18 cellular contexts compared by ENCODE assay signal in genomic region chr2:200077838-200078237, GRCh38.
DNase-seq lines count a peak whose midpoint lies in the region; ATAC-seq, FAIRE-seq and TF ChIP-seq lines count a peak whose summit lies in the region.
"Had no signal": no experiment of that assay in that cellular context is flagged by ENCODE, and none has a peak within 500 bp of the region (broad histone marks: within the 10 kb centered on the region; RNA-seq: fewer than 3 reads in every experiment).

No MANE protein-coding gene starts in this region.

- WGBS in A549 (ENCODE audit: missing lambda C conversion rate), result 92% methylated on average over 3 of the region's 3 CpGs
- 93 to 94% methylated on average over 3 of the region's 3 CpGs for WGBS in heart right ventricle, 2 donors

- FAIRE-seq in A549 (lab: Jason Lieb, UNC), result no peak

- peak overlapping the region in 3 of 5 experiments; percentile 25 to 68 (median 37) for H3K27ac Mint-ChIP-seq in brain
- no peak overlapping the region for H3K27ac Mint-ChIP-seq in stimulated activated effector memory CD8-positive, alpha-beta T cell treated with anti-CD3 and anti-CD28 coated beads, Interleukin-12 subunit alpha, Interleukin-12 subunit beta, amount 100 ng/mL, for 72 hours
- H3K27ac Mint-ChIP-seq: activated naive CD4-positive, alpha-beta T cell treated with anti-CD3 and anti-CD28 coated beads, Interleukin-2, amount 10 ng/mL, durations not matched to agents 7 days and 5 days; CD8-positive, alpha-beta T cell; stimulated activated memory B cell treated with anti-CD40 and anti-IgM and Interleukin-4, amounts not matched to agents 10 μg/mL and 1 μg/mL and 100 μg/mL, for 72 hours had no signal

- peaks cover 7% of the 10 kb centered on the region for H3K27me3 Mint-ChIP-seq in brain
- H3K27me3 Mint-ChIP-seq: activated naive CD4-positive, alpha-beta T cell treated with anti-CD3 and anti-CD28 coated beads, Interleukin-2, amount 10 ng/mL, durations not matched to agents 7 days and 5 days; stimulated activated memory B cell treated with anti-CD40 and anti-IgM and Interleukin-4, amounts not matched to agents 10 μg/mL and 1 μg/mL and 100 μg/mL, for 72 hours had no signal

- ATAC-seq in A549 (no peak), heart right ventricle (no peak)
- ATAC-seq in stimulated activated effector memory CD8-positive, alpha-beta T cell treated with anti-CD3 and anti-CD28 coated beads, Interleukin-12 subunit alpha, Interleukin-12 subunit beta, amount 100 ng/mL, for 72 hours, result no peak
- ATAC-seq: CD8-positive, alpha-beta T cell; HCT116; stimulated activated memory B cell treated with anti-CD40 and anti-IgM and Interleukin-4, amounts not matched to agents 10 μg/mL and 1 μg/mL and 100 μg/mL, for 72 hours had no signal

- H3K27ac ChIP-seq in A549, result peak overlapping the region; percentile 41 to 64; a peak in 3 of 6 replicates
- no peak overlapping the region for H3K27ac ChIP-seq in HUES6 (ENCODE audit: low read depth, low read length)
- H3K27ac ChIP-seq in left ventricle myocardium inferior (replicated peaks), result no peak overlapping the region
- H3K27ac ChIP-seq in heart right ventricle, result no peak overlapping the region

- no peak overlapping the region for H3K4me3 Mint-ChIP-seq in brain
- H3K4me3 Mint-ChIP-seq in stimulated activated effector memory CD8-positive, alpha-beta T cell treated with anti-CD3 and anti-CD28 coated beads, Interleukin-12 subunit alpha, Interleukin-12 subunit beta, amount 100 ng/mL, for 72 hours, result no peak overlapping the region
- H3K4me3 Mint-ChIP-seq: activated naive CD4-positive, alpha-beta T cell treated with anti-CD3 and anti-CD28 coated beads, Interleukin-2, amount 10 ng/mL, durations not matched to agents 7 days and 5 days; CD8-positive, alpha-beta T cell; stimulated activated memory B cell treated with anti-CD40 and anti-IgM and Interleukin-4, amounts not matched to agents 10 μg/mL and 1 μg/mL and 100 μg/mL, for 72 hours had no signal

- TF ChIP-seq RAD21 in A549 (conservative IDR thresholded peaks at IDR 0.05 in 1 of 2, IDR thresholded peaks at IDR 0.05 in 1 of 2), result no peak

- peak overlapping the region; percentile 24 for H3K9ac ChIP-seq in HUES6 (ENCODE audit: low read length)

- H3K4me2 ChIP-seq in A549, result peak overlapping the region; percentile 69

- TF ChIP-seq CTCF in A549 (IDR thresholded peaks at IDR 0.05) (no peak), brain (conservative IDR thresholded peaks at IDR 0.05) (no peak), left ventricle myocardium inferior (IDR thresholded peaks at IDR 0.05; ENCODE audit: borderline replicate concordance) (no peak), heart right ventricle (IDR thresholded peaks at IDR 0.05) (no peak)

- POLR2A ChIA-PET in A549 (lab: Yijun Ruan, JAX), result no interaction called here

- no peak for TF ChIP-seq EP300 in A549 (IDR thresholded peaks at IDR 0.05)

- no peaks in the 10 kb centered on the region for H3K9me3 Mint-ChIP-seq in brain
- H3K9me3 Mint-ChIP-seq in stimulated activated effector memory CD8-positive, alpha-beta T cell treated with anti-CD3 and anti-CD28 coated beads, Interleukin-12 subunit alpha, Interleukin-12 subunit beta, amount 100 ng/mL, for 72 hours, result no peaks in the 10 kb centered on the region
- H3K9me3 Mint-ChIP-seq: activated naive CD4-positive, alpha-beta T cell treated with anti-CD3 and anti-CD28 coated beads, Interleukin-2, amount 10 ng/mL, durations not matched to agents 7 days and 5 days; CD8-positive, alpha-beta T cell; stimulated activated memory B cell treated with anti-CD40 and anti-IgM and Interleukin-4, amounts not matched to agents 10 μg/mL and 1 μg/mL and 100 μg/mL, for 72 hours had no signal

- intact Hi-C loops in left ventricle myocardium inferior (cut with micrococcal nuclease), result no loop called here
- intact Hi-C loops in heart right ventricle (cut with DNase I), result no loop called here

- no peaks in the 10 kb centered on the region for H3K36me3 Mint-ChIP-seq in brain
- H3K36me3 Mint-ChIP-seq in stimulated activated effector memory CD8-positive, alpha-beta T cell treated with anti-CD3 and anti-CD28 coated beads, Interleukin-12 subunit alpha, Interleukin-12 subunit beta, amount 100 ng/mL, for 72 hours, result no peaks in the 10 kb centered on the region
- H3K36me3 Mint-ChIP-seq: activated naive CD4-positive, alpha-beta T cell treated with anti-CD3 and anti-CD28 coated beads, Interleukin-2, amount 10 ng/mL, durations not matched to agents 7 days and 5 days; CD8-positive, alpha-beta T cell; stimulated activated memory B cell treated with anti-CD40 and anti-IgM and Interleukin-4, amounts not matched to agents 10 μg/mL and 1 μg/mL and 100 μg/mL, for 72 hours had no signal

- H3K9me3 ChIP-seq in A549 (no peaks in the 10 kb centered on the region), HUES6 (ENCODE audit: control insufficient read depth, insufficient read depth, low read depth, low read length) (peaks cover under 1% of the 10 kb centered on the region; the same call in 1 of the 2 replicates), left ventricle myocardium inferior (replicated peaks) (peaks cover 6% of the 10 kb centered on the region), heart right ventricle (peaks cover 0 to 5% (median 0%) of the 10 kb centered on the region in 11 donors)
- H3K9me3 ChIP-seq: upper lobe of left lung had no signal

- no peak for TF ChIP-seq POLR2A in A549 (IDR thresholded peaks at IDR 0.05; ENCODE audit: low read length)

- H3K4me3 ChIP-seq in A549, result no peak overlapping the region
- H3K4me3 ChIP-seq in HUES6 (ENCODE audit: low read depth, low read length), result no peak overlapping the region
- H3K4me3 ChIP-seq in left ventricle myocardium inferior, result no peak overlapping the region
- H3K4me3 ChIP-seq in heart right ventricle, result no peak overlapping the region
- H3K4me3 ChIP-seq: upper lobe of left lung had no signal

- DNase-seq in A549 (ENCODE audit: low read depth in 1 of 2, low spot score in 1 of 2) (no peak), kidney glomerular epithelial cell (lab: John Stamatoyannopoulos, UW) (peak; percentile 18), left ventricle myocardium inferior (no peak), heart right ventricle (no peak)
- no peak for DNase-seq in stimulated activated effector memory CD8-positive, alpha-beta T cell treated with anti-CD3 and anti-CD28 coated beads, Interleukin-12 subunit alpha, Interleukin-12 subunit beta, amount 100 ng/mL, for 72 hours (ENCODE audit: low spot score in 2 of 2)
- DNase-seq in stimulated activated CD4-positive, alpha-beta T cell treated with anti-CD3 and anti-CD28 coated beads, Interleukin-2, amount 100 ng/mL, for 48 hours, result no peak
- DNase-seq: ACHN; activated CD4-positive, alpha-beta T cell treated with anti-CD3 and anti-CD28 coated beads for 48 hours; activated naive CD4-positive, alpha-beta T cell treated with anti-CD3 and anti-CD28 coated beads, Interleukin-2, amount 10 ng/mL, durations not matched to agents 7 days and 5 days; CD8-positive, alpha-beta T cell; foreskin melanocyte; mesendoderm; T1000; upper lobe of left lung had no signal

- H3K4me1 Mint-ChIP-seq in brain, result peaks cover 48% of the 10 kb centered on the region
- no peaks in the 10 kb centered on the region for H3K4me1 Mint-ChIP-seq in stimulated activated effector memory CD8-positive, alpha-beta T cell treated with anti-CD3 and anti-CD28 coated beads, Interleukin-12 subunit alpha, Interleukin-12 subunit beta, amount 100 ng/mL, for 72 hours
- H3K4me1 Mint-ChIP-seq: activated naive CD4-positive, alpha-beta T cell treated with anti-CD3 and anti-CD28 coated beads, Interleukin-2, amount 10 ng/mL, durations not matched to agents 7 days and 5 days; stimulated activated memory B cell treated with anti-CD40 and anti-IgM and Interleukin-4, amounts not matched to agents 10 μg/mL and 1 μg/mL and 100 μg/mL, for 72 hours had no signal

- no peaks in the 10 kb centered on the region for H3K27me3 ChIP-seq in HUES6 (ENCODE audit: control insufficient read depth, insufficient read depth, low read length)
- H3K27me3 ChIP-seq in left ventricle myocardium inferior (ENCODE audit: low read depth), result no peaks in the 10 kb centered on the region
- peaks cover 0 to 6% (median 0%) of the 10 kb centered on the region in 7 donors for H3K27me3 ChIP-seq in heart right ventricle
- H3K27me3 ChIP-seq: upper lobe of left lung had no signal

- H3K36me3 ChIP-seq in HUES6 (ENCODE audit: control insufficient read depth, insufficient read depth, low read length) (no peaks in the 10 kb centered on the region), left ventricle myocardium inferior (no peaks in the 10 kb centered on the region), heart right ventricle (no peaks in the 10 kb centered on the region)
- H3K36me3 ChIP-seq: upper lobe of left lung had no signal

- peaks cover 24% of the 10 kb centered on the region for H3K4me1 ChIP-seq in A549
- H3K4me1 ChIP-seq in HUES6 (ENCODE audit: control insufficient read depth, insufficient read depth, low read length), result peaks cover 6% of the 10 kb centered on the region; the same call in 1 of the 2 replicates
- peaks cover 9% of the 10 kb centered on the region for H3K4me1 ChIP-seq in left ventricle myocardium inferior
- H3K4me1 ChIP-seq in heart right ventricle, result peaks cover 0 to 6% (median 0%) of the 10 kb centered on the region in 9 donors

- CTCF ChIA-PET in A549 (lab: Yijun Ruan, JAX), result no interaction called here

TF ChIP-seq in A549, 52 proteins besides CTCF, POLR2A, EP300 and RAD21:
- TF ChIP-seq, protein P1, sequence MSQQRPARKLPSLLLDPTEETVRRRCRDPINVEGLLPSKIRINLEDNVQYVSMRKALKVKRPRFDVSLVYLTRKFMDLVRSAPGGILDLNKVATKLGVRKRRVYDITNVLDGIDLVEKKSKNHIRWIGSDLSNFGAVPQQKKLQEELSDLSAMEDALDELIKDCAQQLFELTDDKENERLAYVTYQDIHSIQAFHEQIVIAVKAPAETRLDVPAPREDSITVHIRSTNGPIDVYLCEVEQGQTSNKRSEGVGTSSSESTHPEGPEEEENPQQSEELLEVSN (IDR thresholded peaks at IDR 0.05; ENCODE audit: borderline replicate concordance, low read depth), result no peak
- no peak for TF ChIP-seq POLR2AphosphoS2 (conservative IDR thresholded peaks at IDR 0.05; ENCODE audit: low read length)
- TF ChIP-seq ZFP36 (IDR thresholded peaks at IDR 0.05; ENCODE audit: borderline replicate concordance, partially characterized antibody), result no peak
- no peak for TF ChIP-seq TFCP2L1 (CRISPR knock-in tag; IDR thresholded peaks at IDR 0.05)

Comparison
In these comparisons a context has a peak if more than half of its experiments do, and no peak if none do; other contexts are left out.
1. H3K27ac ChIP-seq: peak in A549 (2 of 2); none in HUES6 (single experiment), left ventricle myocardium inferior (single experiment) and heart right ventricle (0 of 10).